Comparison of ENCODE assay signal across 13 cellular contexts in the genomic region with DNA sequence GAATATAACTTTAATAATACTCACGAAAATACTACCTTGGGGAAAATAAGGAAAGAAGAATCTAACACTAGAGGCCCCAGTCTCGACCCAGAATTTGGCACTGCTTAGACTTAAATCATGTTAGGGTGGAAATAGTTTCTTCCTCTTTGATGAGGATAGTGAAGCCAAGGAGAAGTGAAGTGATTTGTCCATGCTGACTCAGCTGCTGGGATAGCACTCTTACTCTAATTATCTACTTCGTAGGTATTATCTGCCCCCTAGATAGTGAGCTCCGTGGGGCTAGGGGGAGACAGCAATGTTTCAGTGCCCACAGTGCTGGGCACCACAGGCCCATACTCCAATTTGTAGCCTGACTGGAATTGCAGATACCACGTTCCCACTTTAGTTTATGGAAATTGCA. TPM values are rescaled to one million over a fixed set of nuclear protein-coding genes. Genes with fewer than 3 reads are reported as not detected.
A peak's percentile ranks its signal among the peaks of the same experiment; 100 is the strongest.
DNase-seq lines count a peak whose midpoint lies in the region; ATAC-seq, FAIRE-seq and TF ChIP-seq lines count a peak whose summit lies in the region.
"Had no signal": no experiment of that assay in that cellular context is flagged by ENCODE, and none has a peak within 500 bp of the region (broad histone marks: within the 10 kb centered on the region; RNA-seq: fewer than 3 reads in every experiment).

No MANE protein-coding gene starts in this region.

- no peaks in the 10 kb centered on the region; the same call in 1 of the 2 replicates for H3K36me3 ChIP-seq in HAP-1 (replicated peaks)
- no peaks in the 10 kb centered on the region for H3K36me3 ChIP-seq in kidney (ENCODE audit: control insufficient read depth in 1 of 2, insufficient read depth in 2 of 2, low read length in 2 of 2)
- H3K36me3 ChIP-seq: upper lobe of left lung had no signal

- H3K9me3 Mint-ChIP-seq in brain = no peaks in the 10 kb centered on the region
- H3K9me3 Mint-ChIP-seq: naive B cell had no signal

- peaks cover 4% of the 10 kb centered on the region for H3K36me3 Mint-ChIP-seq in brain
- H3K36me3 Mint-ChIP-seq: naive B cell had no signal

- CTCF ChIA-PET in AG04450 (lab: Charles Lee) = interaction anchor here (5.0 kb wide), 1 partner anchor 162 kb away, joined by 40 read pairs; no protein-coding TSS in a partner anchor

- peaks cover 67% of the 10 kb centered on the region for H3K4me1 Mint-ChIP-seq in brain

- H3K9me3 ChIP-seq in AG04450 (ENCODE audit: control insufficient read depth, insufficient read depth, low read length) (peaks cover 8% of the 10 kb centered on the region; the same call in 1 of the 2 replicates), HAP-1 (no peaks in the 10 kb centered on the region), kidney (ENCODE audit: control insufficient read depth in 1 of 2, low read length in 2 of 2) (no peaks in the 10 kb centered on the region)
- H3K9me3 ChIP-seq: upper lobe of left lung had no signal

- H3K4me1 ChIP-seq in HAP-1 (peaks cover 23% of the 10 kb centered on the region), kidney (ENCODE audit: control insufficient read depth in 1 of 2, insufficient read depth in 1 of 2, low read depth in 1 of 2, low read length in 2 of 2) (peaks cover 10 to 29% of the 10 kb centered on the region in 2 donors)

- POLR2A ChIA-PET in AG04450 (lab: Yijun Ruan, JAX) = no interaction called here

- ATAC-seq in HG03432 (IDR thresholded peaks at IDR 0.05; ENCODE audit: unreplicated experiment) = no peak
- ATAC-seq in HG02759 (IDR thresholded peaks at IDR 0.05; ENCODE audit: unreplicated experiment) = no peak
- ATAC-seq: activated CD8-positive, alpha-beta T cell treated with anti-CD3 and anti-CD28 coated beads, Interleukin-2, amount 10 ng/mL, durations not matched to agents 7 days and 5 days had no signal

- no peak for DNase-seq in AG04450 (ENCODE audit: low read depth, low spot score)
- DNase-seq in HAP-1 (ENCODE audit: low spot score in 2 of 2) = no peak
- no peak for DNase-seq in kidney
- DNase-seq in stimulated activated CD4-positive, alpha-beta T cell treated with anti-CD3 and anti-CD28 coated beads, Interleukin-2, amount 100 ng/mL, for 48 hours = no peak
- DNase-seq in HuH-7 (ENCODE audit: low spot score) = no peak
- DNase-seq: activated CD8-positive, alpha-beta T cell treated with anti-CD3 and anti-CD28 coated beads, Interleukin-2, amount 10 ng/mL, durations not matched to agents 7 days and 5 days; anterior cingulate cortex; naive B cell; NCI-H2029 treated with DMSO at 0.1 percent for 48 hours; upper lobe of left lung had no signal

- H3K9ac ChIP-seq in kidney (ENCODE audit: low read length in 2 of 2) = peak overlapping the region in 1 of 2 donors; percentile 53

- peak overlapping the region; percentile 33 for H3K4me3 ChIP-seq in AG04450 (ENCODE audit: low read depth, low read length)
- H3K4me3 ChIP-seq in HAP-1 = peak overlapping the region; percentile 11
- peak overlapping the region; percentile 60 to 67 for H3K4me3 ChIP-seq in kidney (ENCODE audit: low read length in 2 of 2)
- H3K4me3 ChIP-seq: upper lobe of left lung had no signal

- peaks cover 25% of the 10 kb centered on the region for H3K27me3 Mint-ChIP-seq in brain

- in situ Hi-C loops in HAP-1 (cut with MboI; ENCODE audit: low sequenced_read_pairs) = no loop called here

- FAIRE-seq in kidney (lab: Jason Lieb, UNC) = no peak

- no peak overlapping the region for H3K27ac ChIP-seq in AG04450 (ENCODE audit: low read depth, low read length)
- peak overlapping the region in 1 of 2 donors; percentile 64 for H3K27ac ChIP-seq in kidney (ENCODE audit: low read depth in 2 of 2, low read length in 2 of 2)
- H3K27ac ChIP-seq: upper lobe of left lung had no signal

- peaks cover 10% of the 10 kb centered on the region for H3K27me3 ChIP-seq in AG04450 (ENCODE audit: control insufficient read depth, insufficient read depth, low read length)
- H3K27me3 ChIP-seq in HAP-1 (ENCODE audit: low read depth) = no peaks in the 10 kb centered on the region

- intact Hi-C loops in kidney (cut with DNase I) = no loop called here

- no peak for TF ChIP-seq CTCF in AG04450 (IDR thresholded peaks at IDR 0.05; ENCODE audit: low read depth, low read length)
- no peak for TF ChIP-seq CTCF in brain (conservative IDR thresholded peaks at IDR 0.05)
- no peak for TF ChIP-seq CTCF in kidney (IDR thresholded peaks at IDR 0.05; ENCODE audit: borderline replicate concordance, extremely low read depth, insufficient read depth)

- peak overlapping the region; percentile 84 to 93 (median 92) for H3K4me3 Mint-ChIP-seq in brain
- H3K4me3 Mint-ChIP-seq: activated CD8-positive, alpha-beta T cell treated with anti-CD3 and anti-CD28 coated beads, Interleukin-2, amount 10 ng/mL, durations not matched to agents 7 days and 5 days had no signal

- H3K27ac Mint-ChIP-seq in brain = peak overlapping the region in 4 of 5 experiments; percentile 8 to 81 (median 58)
- H3K27ac Mint-ChIP-seq: activated CD8-positive, alpha-beta T cell treated with anti-CD3 and anti-CD28 coated beads, Interleukin-2, amount 10 ng/mL, durations not matched to agents 7 days and 5 days; naive B cell had no signal

RNA-seq across cellular contexts. Expression of a gene that starts 2.6 kb away (rescaled TPM):
- polyA plus RNA-seq in AG04450 (2011; rRNA removed) (5.0 and 5.4 TPM in 2 replicates), brain (ENCODE audit: insufficient read depth, low read depth, low replicate concordance) (27.6 TPM), kidney (ENCODE audit: insufficient read depth, low read depth, low replicate concordance) (48.5 TPM)
- polyA minus RNA-seq in AG04450 (2011; rRNA and poly(A)+ RNA removed) = 10.2 and 10.3 TPM in 2 replicates
- 83.7 TPM for total RNA-seq in kidney

Comparison
In these comparisons a context has a peak if more than half of its experiments do, and no peak if none do; other contexts are left out.
1. H3K4me3 ChIP-seq: peak in every context shown above with its lines; median percentile 64 in kidney; 33 in AG04450; 11 in HAP-1.